ENCODE assay signal across 31 cellular contexts in genomic region chr18:44465337-44465736, GRCh38.
DNase-seq lines count a peak whose midpoint lies in the region; ATAC-seq and TF ChIP-seq lines count a peak whose summit lies in the region.
"Had no signal": no experiment of that assay in that cellular context is flagged by ENCODE, and none has a peak within 500 bp of the region (broad histone marks: within the 10 kb centered on the region; RNA-seq: fewer than 3 reads in every experiment).

No MANE protein-coding gene starts in this region.

- H3K4me2 ChIP-seq in SK-N-SH, result no peak overlapping the region
- H3K4me2 ChIP-seq: BLaER1, hepatocyte had no signal

- ATAC-seq in GM21526 (IDR thresholded peaks at IDR 0.05; ENCODE audit: low FRiP score, unreplicated experiment), result no peak
- ATAC-seq: gastrocnemius medialis, HepG2, right lobe of liver had no signal

- DNase-seq in SK-N-SH (no peak), fibroblast of gingiva (ENCODE audit: low read depth) (peak; percentile 61), suprapubic skin (ENCODE audit: low spot score in 2 of 2) (no peak), HK-2 (ENCODE audit: unreplicated experiment) (no peak), islet precursor cell (no peak)
- DNase-seq: activated CD4-positive, alpha-beta T cell treated with anti-CD3 and anti-CD28 coated beads for 48 hours; activated effector memory CD4-positive, alpha-beta T cell treated with anti-CD3 and anti-CD28 coated beads, Interleukin-2, amount 50 U/mL, for 16 hours; activated T-cell treated with anti-CD3 and anti-CD28 coated beads, Interleukin-2, amount 50 U/mL, for 1 hour; aorta; DMS 273 treated with DMSO at 0.1 percent for 48 hours; effector memory CD4-positive, alpha-beta T cell; erythroblast; gastrocnemius medialis; HCEC 1CT; left cardiac atrium; mammary epithelial cell; NCI-H1417 treated with DMSO at 0.1 percent for 48 hours; NCI-H774; Peyer's patch; right lobe of liver; stimulated activated CD4-positive, alpha-beta T cell treated with anti-CD3 and anti-CD28 coated beads, Interleukin-4, amount 100 ng/mL, for 1 hour; stomach; transverse colon; WERI-Rb-1 had no signal

- CTCF ChIA-PET in SK-N-SH (lab: Yijun Ruan, JAX), result no interaction called here

- H3K36me3 Mint-ChIP-seq in nephron (ENCODE audit: low read depth), result no peaks in the 10 kb centered on the region
- H3K36me3 Mint-ChIP-seq: activated naive CD8-positive, alpha-beta T cell had no signal

- H3K9ac ChIP-seq in SK-N-SH, result no peak overlapping the region
- H3K9ac ChIP-seq: BLaER1 had no signal

- H2AFZ ChIP-seq in SK-N-SH (ENCODE audit: low read depth), result no peak overlapping the region
- H2AFZ ChIP-seq: hepatocyte had no signal

- H3K9me3 ChIP-seq in SK-N-SH (no peaks in the 10 kb centered on the region), suprapubic skin (no peaks in the 10 kb centered on the region)
- H3K9me3 ChIP-seq: BLaER1, gastrocnemius medialis, Peyer's patch, right lobe of liver, stomach, transverse colon had no signal

- WGBS in SK-N-SH (ENCODE audit: low lambda C conversion rate), result 38% methylated on average over 2 of the region's 2 CpGs
- WGBS in suprapubic skin, result 10% methylated on average over 2 of the region's 2 CpGs

- no peak for TF ChIP-seq RAD21 in SK-N-SH (IDR thresholded peaks at IDR 0.05; ENCODE audit: low read length)

- H3K36me3 ChIP-seq in SK-N-SH (replicated peaks in 1 of 2; ENCODE audit: control insufficient read depth in 1 of 2, insufficient read depth in 2 of 2, low read length in 1 of 2) (no peaks in the 10 kb centered on the region), suprapubic skin (no peaks in the 10 kb centered on the region)
- H3K36me3 ChIP-seq: BLaER1, gastrocnemius medialis, Peyer's patch, right lobe of liver, stomach, transverse colon, WERI-Rb-1 had no signal

- H3K27me3 Mint-ChIP-seq in nephron (ENCODE audit: low read depth), result no peaks in the 10 kb centered on the region
- H3K27me3 Mint-ChIP-seq: activated naive CD8-positive, alpha-beta T cell had no signal

- no peak for TF ChIP-seq POLR2A in suprapubic skin (IDR thresholded peaks at IDR 0.05)

- no peaks in the 10 kb centered on the region for H4K20me1 ChIP-seq in SK-N-SH (ENCODE audit: insufficient read depth)
- H4K20me1 ChIP-seq: BLaER1 had no signal

- peaks cover 24% of the 10 kb centered on the region for H3K4me1 Mint-ChIP-seq in nephron

- H3K4me1 ChIP-seq in SK-N-SH (ENCODE audit: control insufficient read depth in 1 of 2, insufficient read depth in 2 of 2, low read depth in 1 of 2, low read length in 1 of 2) (no peaks in the 10 kb centered on the region; a peak in 1 of 4 replicates), suprapubic skin (peaks cover 10% of the 10 kb centered on the region)
- H3K4me1 ChIP-seq: BLaER1, gastrocnemius medialis, Peyer's patch, right lobe of liver, transverse colon had no signal

- H3K9me2 ChIP-seq in SK-N-SH, result no peaks in the 10 kb centered on the region

- TF ChIP-seq CTCF in SK-N-SH (IDR thresholded peaks at IDR 0.05) (no peak), nephron (IDR thresholded peaks at IDR 0.05; ENCODE audit: unreplicated experiment in 3 of 3) (no peak), suprapubic skin (IDR thresholded peaks at IDR 0.05) (no peak)

- no peaks in the 10 kb centered on the region for H3K9me3 Mint-ChIP-seq in nephron

- no peak overlapping the region for H3K4me3 Mint-ChIP-seq in nephron
- H3K4me3 Mint-ChIP-seq: activated naive CD8-positive, alpha-beta T cell had no signal

- H3K79me2 ChIP-seq in SK-N-SH (ENCODE audit: insufficient read depth), result no peaks in the 10 kb centered on the region
- H3K79me2 ChIP-seq: hepatocyte had no signal

- TF ChIP-seq EP300 in SK-N-SH (IDR thresholded peaks at IDR 0.05; ENCODE audit: borderline replicate concordance in 1 of 2, low read depth in 1 of 2, low read length in 1 of 2), result no peak
- no peak for TF ChIP-seq EP300 in suprapubic skin (IDR thresholded peaks at IDR 0.05)

- POLR2A ChIA-PET in SK-N-SH (lab: Yijun Ruan, JAX), result no interaction called here

- no peaks in the 10 kb centered on the region for H3K27me3 ChIP-seq in SK-N-SH (ENCODE audit: insufficient read depth)
- H3K27me3 ChIP-seq in suprapubic skin, result no peaks in the 10 kb centered on the region
- H3K27me3 ChIP-seq: BLaER1, gastrocnemius medialis, hepatocyte, Peyer's patch, right lobe of liver, stomach, transverse colon had no signal

- H3F3A ChIP-seq in SK-N-SH (replicated peaks; ENCODE audit: insufficient read depth), result no peaks in the 10 kb centered on the region

- H3K27ac ChIP-seq in SK-N-SH (ENCODE audit: low read depth in 2 of 2, low read length in 1 of 2), result no peak overlapping the region
- peak overlapping the region; percentile 55 for H3K27ac ChIP-seq in suprapubic skin
- H3K27ac ChIP-seq: BLaER1, coronary artery, gastrocnemius medialis, hepatocyte, Peyer's patch, right lobe of liver, stomach, WERI-Rb-1 had no signal

- H3K4me3 ChIP-seq in SK-N-SH (ENCODE audit: low read depth in 2 of 2, low read length in 1 of 2), result no peak overlapping the region
- H3K4me3 ChIP-seq in suprapubic skin, result no peak overlapping the region
- H3K4me3 ChIP-seq: BLaER1, coronary artery, gastrocnemius medialis, hepatocyte, Peyer's patch, right lobe of liver, stomach, transverse colon had no signal

- peak overlapping the region; percentile 21 to 62 (median 55) for H3K27ac Mint-ChIP-seq in nephron
- H3K27ac Mint-ChIP-seq: activated naive CD8-positive, alpha-beta T cell had no signal

TF ChIP-seq in SK-N-SH, 30 proteins besides CTCF, POLR2A, EP300 and RAD21:
- TF ChIP-seq, protein P1, sequence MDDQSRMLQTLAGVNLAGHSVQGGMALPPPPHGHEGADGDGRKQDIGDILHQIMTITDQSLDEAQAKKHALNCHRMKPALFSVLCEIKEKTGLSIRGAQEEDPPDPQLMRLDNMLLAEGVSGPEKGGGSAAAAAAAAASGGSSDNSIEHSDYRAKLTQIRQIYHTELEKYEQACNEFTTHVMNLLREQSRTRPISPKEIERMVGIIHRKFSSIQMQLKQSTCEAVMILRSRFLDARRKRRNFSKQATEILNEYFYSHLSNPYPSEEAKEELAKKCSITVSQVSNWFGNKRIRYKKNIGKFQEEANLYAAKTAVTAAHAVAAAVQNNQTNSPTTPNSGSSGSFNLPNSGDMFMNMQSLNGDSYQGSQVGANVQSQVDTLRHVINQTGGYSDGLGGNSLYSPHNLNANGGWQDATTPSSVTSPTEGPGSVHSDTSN (IDR thresholded peaks at IDR 0.05), result peak; percentile 45
- no peak for TF ChIP-seq RXRA (IDR thresholded peaks at IDR 0.05; ENCODE audit: borderline replicate concordance, low read depth)
